9 cellular contexts compared by ENCODE assay signal in the genomic region with DNA sequence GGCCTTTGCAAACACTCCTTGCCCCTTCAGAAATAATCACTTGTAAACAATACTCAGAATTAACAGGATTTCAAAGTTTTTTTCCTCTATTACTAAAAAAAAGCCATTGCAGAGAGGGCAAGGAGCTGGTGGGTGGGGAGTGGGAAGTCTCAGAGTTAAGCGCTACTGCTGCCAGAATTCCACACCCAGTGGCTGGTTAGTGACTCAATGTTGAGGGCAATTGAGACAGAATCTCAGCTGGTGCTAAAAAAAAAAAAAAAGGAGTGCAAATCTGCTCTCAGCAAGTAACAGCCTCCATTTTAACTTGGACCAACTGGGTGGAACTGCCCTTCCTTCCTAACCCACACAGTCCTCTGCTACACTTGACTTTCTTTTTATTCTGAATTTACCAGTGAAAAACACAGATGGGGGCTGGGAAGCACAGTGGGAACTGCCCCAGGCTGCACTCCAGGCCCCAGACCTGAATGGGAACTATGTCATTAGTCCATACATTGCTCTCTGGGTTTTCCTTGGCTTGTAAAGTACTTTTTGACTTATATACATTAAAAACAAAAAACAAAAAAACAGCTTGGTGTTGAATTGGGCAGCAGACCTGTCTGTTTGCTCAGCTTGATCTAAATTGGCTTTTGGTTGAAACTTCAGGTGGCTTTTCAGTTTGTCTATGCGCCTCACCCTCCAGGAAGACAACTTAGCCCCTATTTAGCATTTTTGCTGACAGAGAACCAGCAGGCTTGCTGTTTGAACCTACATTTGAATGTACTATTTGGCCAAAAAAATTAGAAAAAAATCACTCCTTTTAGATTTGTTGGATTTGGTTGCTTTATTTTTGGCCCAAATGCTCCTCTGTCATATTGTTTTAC.
DNase-seq lines count a peak whose midpoint lies in the region; ATAC-seq and TF ChIP-seq lines count a peak whose summit lies in the region.
"Had no signal": no experiment of that assay in that cellular context is flagged by ENCODE, and none has a peak within 500 bp of the region (broad histone marks: within the 10 kb centered on the region; RNA-seq: fewer than 3 reads in every experiment).

No MANE protein-coding gene starts in this region.

- no peaks in the 10 kb centered on the region for H3K36me3 Mint-ChIP-seq in endodermal cell (ENCODE audit: low read depth)
- no peaks in the 10 kb centered on the region for H3K36me3 Mint-ChIP-seq in activated CD4-positive, alpha-beta T cell treated with anti-CD3 and anti-CD28 coated beads for 36 hours (ENCODE audit: low read depth)

- H3K9me3 ChIP-seq in endodermal cell (ENCODE audit: control insufficient read depth, low read length) (no peaks in the 10 kb centered on the region), sigmoid colon (no peaks in the 10 kb centered on the region)

- intact Hi-C loops in sigmoid colon (cut with DNase I) = no loop called here
- intact Hi-C loops in activated CD4-positive, alpha-beta T cell treated with anti-CD3 and anti-CD28 coated beads for 36 hours (cut with DNase I, micrococcal nuclease) = no loop called here

- H3K9me3 Mint-ChIP-seq in endodermal cell = no peaks in the 10 kb centered on the region
- H3K9me3 Mint-ChIP-seq in activated CD4-positive, alpha-beta T cell treated with anti-CD3 and anti-CD28 coated beads for 36 hours (ENCODE audit: low read depth) = no peaks in the 10 kb centered on the region

- H3K4me1 ChIP-seq in endodermal cell (ENCODE audit: control insufficient read depth, insufficient read depth, low read length) = peaks cover 2% of the 10 kb centered on the region
- H3K4me1 ChIP-seq in sigmoid colon = peaks cover 0 to 17% (median 8%) of the 10 kb centered on the region in 4 donors

- H3K4me3 Mint-ChIP-seq in endodermal cell = no peak overlapping the region
- no peak overlapping the region for H3K4me3 Mint-ChIP-seq in activated CD4-positive, alpha-beta T cell treated with anti-CD3 and anti-CD28 coated beads for 36 hours
- H3K4me3 Mint-ChIP-seq: nephron had no signal

- 61 to 100% methylated on average over 1 to 2 of the region's 2 CpGs for WGBS in endodermal cell (ENCODE audit: insufficient coverage in 1 of 2, insufficient read length in 1 of 2), 2 experiments
- 45 to 75% methylated on average over 2 of the region's 2 CpGs for WGBS in sigmoid colon, 2 donors

- ATAC-seq in activated CD4-positive, alpha-beta T cell treated with anti-CD3 and anti-CD28 coated beads for 36 hours = no peak

- no peak overlapping the region for H3K9ac ChIP-seq in endodermal cell (ENCODE audit: extremely low read depth, low read length, poor library complexity, severe bottlenecking)

- H3K4me3 ChIP-seq in endodermal cell (ENCODE audit: low read length) (no peak overlapping the region), sigmoid colon (no peak overlapping the region)

- TF ChIP-seq CTCF in endodermal cell (conservative IDR thresholded peaks at IDR 0.05) (no peak), sigmoid colon (IDR thresholded peaks at IDR 0.05) (no peak)

- TF ChIP-seq POLR2A in sigmoid colon (IDR thresholded peaks at IDR 0.05) = no peak

- H3K4me1 Mint-ChIP-seq in endodermal cell = peaks cover 19% of the 10 kb centered on the region
- H3K4me1 Mint-ChIP-seq in activated CD4-positive, alpha-beta T cell treated with anti-CD3 and anti-CD28 coated beads for 36 hours = peaks cover 35% of the 10 kb centered on the region

- H3K27ac Mint-ChIP-seq in endodermal cell = no peak overlapping the region
- no peak overlapping the region for H3K27ac Mint-ChIP-seq in activated CD4-positive, alpha-beta T cell treated with anti-CD3 and anti-CD28 coated beads for 36 hours
- H3K27ac Mint-ChIP-seq: nephron had no signal

- H3K36me3 ChIP-seq in endodermal cell (ENCODE audit: control insufficient read depth, insufficient read depth, low read length) (no peaks in the 10 kb centered on the region), sigmoid colon (no peaks in the 10 kb centered on the region)

- H3K27ac ChIP-seq in endodermal cell (ENCODE audit: low read depth, low read length) (peak overlapping the region; percentile 62), sigmoid colon (no peak overlapping the region)

- H3K27me3 ChIP-seq in endodermal cell (ENCODE audit: control insufficient read depth, insufficient read depth, low read length, poor library complexity, severe bottlenecking) (no peaks in the 10 kb centered on the region), sigmoid colon (no peaks in the 10 kb centered on the region)

- CTCF ChIA-PET in activated CD4-positive, alpha-beta T cell treated with anti-CD3 and anti-CD28 coated beads for 36 hours (lab: Charles Lee) = interaction anchor here (0.6 to 1.0 kb wide), 3 partner anchors 92 to 301 kb away, joined by 3 read pairs; no protein-coding TSS in a partner anchor

- no peak for TF ChIP-seq EP300 in sigmoid colon (IDR thresholded peaks at IDR 0.05)

- DNase-seq in GM04504 (ENCODE audit: low read depth) = peak; percentile 28
- peak; percentile 79 for DNase-seq in NCI-H345 (lab: John Stamatoyannopoulos, UW)
- peak; percentile 49 for DNase-seq in endodermal cell
- DNase-seq in occipital lobe (lab: John Stamatoyannopoulos, UW) = peak; percentile 23
- DNase-seq in OCI-M1 (lab: John Stamatoyannopoulos, UW) = no peak
- no peak for DNase-seq in sigmoid colon
- no peak for DNase-seq in AML-193 (lab: John Stamatoyannopoulos, UW)
- DNase-seq in activated CD4-positive, alpha-beta T cell treated with anti-CD3 and anti-CD28 coated beads for 36 hours = no peak

- no peaks in the 10 kb centered on the region for H3K27me3 Mint-ChIP-seq in endodermal cell (ENCODE audit: insufficient read depth)
- H3K27me3 Mint-ChIP-seq in activated CD4-positive, alpha-beta T cell treated with anti-CD3 and anti-CD28 coated beads for 36 hours = no peaks in the 10 kb centered on the region

- POLR2A ChIA-PET in activated CD4-positive, alpha-beta T cell treated with anti-CD3 and anti-CD28 coated beads for 36 hours (lab: Charles Lee) = interaction anchor here (0.6 kb wide), 1 partner anchor 336 kb away, joined by 6 read pairs; no protein-coding TSS in a partner anchor

Comparison
In these comparisons a context has a peak if more than half of its experiments do, and no peak if none do; other contexts are left out.
1. DNase-seq: peak in GM04504 (single experiment), NCI-H345 (single experiment), endodermal cell (single experiment) and occipital lobe (single experiment); none in OCI-M1 (single experiment), sigmoid colon (single experiment), AML-193 (0 of 2) and activated CD4-positive, alpha-beta T cell treated with anti-CD3 and anti-CD28 coated beads for 36 hours (single experiment).